ENCODE assay signal across 8 cellular contexts in the genomic region with DNA sequence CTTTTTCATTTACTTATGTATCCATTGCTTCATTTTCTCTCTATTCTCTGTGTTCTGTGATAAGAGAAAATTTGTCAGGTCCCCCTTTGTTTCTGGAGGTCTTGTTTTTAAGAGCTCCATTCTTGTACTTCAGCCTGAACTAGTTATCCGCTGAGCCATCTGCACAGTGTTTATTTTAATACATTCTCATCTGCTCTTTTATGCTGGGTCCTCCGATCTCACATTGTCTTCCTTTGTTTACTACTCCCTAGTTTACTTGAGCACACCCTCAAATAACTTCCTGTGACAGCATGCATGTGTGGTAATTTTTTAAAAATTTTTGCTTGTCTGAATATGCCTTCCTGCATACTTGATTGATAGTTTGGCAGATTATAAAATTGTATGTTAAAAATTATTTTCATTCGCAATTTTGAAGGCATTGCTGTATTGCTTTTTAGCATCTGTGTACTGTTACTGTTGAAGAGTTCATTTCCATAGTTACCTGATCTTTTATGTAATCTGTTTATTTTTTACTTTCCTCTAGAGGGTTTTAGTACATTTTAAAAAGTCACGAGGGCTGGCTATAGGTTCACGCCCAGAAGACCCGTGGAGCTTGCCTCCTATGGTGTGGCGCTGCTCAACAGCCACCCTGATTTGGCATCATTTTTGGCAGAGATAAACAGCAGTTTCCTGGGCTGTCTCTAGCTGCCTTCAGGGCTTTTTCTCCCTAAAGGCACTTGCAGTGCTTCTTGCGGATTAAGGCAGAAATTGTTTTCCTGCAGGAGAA. TPM values are rescaled to one million over a fixed set of nuclear protein-coding genes. Genes with fewer than 3 reads are reported as not detected.
DNase-seq lines count a peak whose midpoint lies in the region; ATAC-seq and TF ChIP-seq lines count a peak whose summit lies in the region.

No MANE protein-coding gene starts in this region.

- no peaks in the 10 kb centered on the region for H3K27me3 Mint-ChIP-seq in CD14-positive monocyte (ENCODE audit: low read depth in 3 of 3)
- no peaks in the 10 kb centered on the region for H3K27me3 Mint-ChIP-seq in activated B cell treated with CpG ODN at 0.5 μM for 24 hours

- H3K36me3 Mint-ChIP-seq in CD14-positive monocyte (peaks cover 1 to 15% of the 10 kb centered on the region in 2 donors), activated B cell treated with CpG ODN at 0.5 μM for 24 hours (ENCODE audit: low read depth) (peaks cover 6% of the 10 kb centered on the region)

- H3K4me3 Mint-ChIP-seq in CD14-positive monocyte, result no peak overlapping the region
- peak overlapping the region; percentile 11 for H3K4me3 Mint-ChIP-seq in activated B cell treated with CpG ODN at 0.5 μM for 24 hours

- TF ChIP-seq POLR2A in lower leg skin (IDR thresholded peaks at IDR 0.05), result no peak

- H3K27ac Mint-ChIP-seq in CD14-positive monocyte (peak overlapping the region in 6 of 7 donors; percentile 13 to 76 (median 38)), activated B cell treated with CpG ODN at 0.5 μM for 24 hours (peak overlapping the region; percentile 50)

- intact Hi-C loops in CD14-positive monocyte (cut with micrococcal nuclease) (no loop called here), activated B cell treated with CpG ODN at 0.5 μM for 24 hours (cut with micrococcal nuclease) (loop anchor here (2.0 kb wide), 1 partner anchor 15 kb away; no protein-coding TSS in a partner anchor), lower leg skin (cut with DNase I; ENCODE audit: low total_unique reads) (no loop called here)

- TF ChIP-seq CTCF in CD14-positive monocyte (IDR thresholded peaks at IDR 0.05) (no peak), activated B cell treated with CpG ODN at 0.5 μM for 24 hours (IDR thresholded peaks at IDR 0.05) (no peak), lower leg skin (IDR thresholded peaks at IDR 0.05) (no peak)

- ATAC-seq in activated B cell treated with CpG ODN at 0.5 μM for 24 hours (ENCODE audit: low read depth), result no peak
- peak; percentile 52 for ATAC-seq in stimulated activated naive CD8-positive, alpha-beta T cell treated with anti-CD3 and anti-CD28 coated beads, Interleukin-15, Interleukin-2, amounts not matched to agents 100 U/mL and 50 U/mL, for 24 hours
- ATAC-seq in HG03442 (IDR thresholded peaks at IDR 0.05; ENCODE audit: unreplicated experiment), result no peak

- DNase-seq in CD14-positive monocyte (ENCODE audit: low spot score) (no peak), NCI-H1092 (lab: John Stamatoyannopoulos, UW) (peak; percentile 40), activated B cell treated with CpG ODN at 0.5 μM for 24 hours (no peak), iPS DF 19.7 (ENCODE audit: low read depth, low spot score) (peak; percentile 3), lower leg skin (ENCODE audit: low spot score in 2 of 2) (no peak), HPDE6-E6E7 (ENCODE audit: extremely low spot score) (no peak)
- DNase-seq in stimulated activated naive CD8-positive, alpha-beta T cell treated with anti-CD3 and anti-CD28 coated beads, Interleukin-15, Interleukin-2, amounts not matched to agents 100 U/mL and 50 U/mL, for 24 hours, result no peak

- H3K4me1 Mint-ChIP-seq in CD14-positive monocyte (peaks cover 34% of the 10 kb centered on the region), activated B cell treated with CpG ODN at 0.5 μM for 24 hours (peaks cover 48% of the 10 kb centered on the region)

- WGBS in lower leg skin, 2 donors, result 12 to 17% methylated on average over 8 of the region's 8 CpGs

- POLR2A ChIA-PET in activated B cell treated with CpG ODN at 0.5 μM for 24 hours (lab: Charles Lee), result no interaction called here

- H3K9me3 Mint-ChIP-seq in CD14-positive monocyte (peaks cover 0 to 7% (median 2%) of the 10 kb centered on the region in 7 donors), activated B cell treated with CpG ODN at 0.5 μM for 24 hours (no peaks in the 10 kb centered on the region)

- H3K4me3 ChIP-seq in lower leg skin (ENCODE audit: low read depth, poor library complexity, severe bottlenecking), result no peak overlapping the region

- CTCF ChIA-PET in activated B cell treated with CpG ODN at 0.5 μM for 24 hours (lab: Charles Lee), result interaction anchor here (1.2 to 1.5 kb wide), 2 partner anchors 32 to 77 kb away, joined by 3 read pairs; no protein-coding TSS in a partner anchor

RNA-seq across cellular contexts. Expression of a gene that starts 31.9 kb away (rescaled TPM):
- 1 to 10 TPM; 1.3 to 2.2 TPM for polyA plus RNA-seq in CD14-positive monocyte
- total RNA-seq in activated B cell treated with CpG ODN at 0.5 μM for 24 hours, result 24.5 and 25.9 TPM in 2 replicates
- total RNA-seq in lower leg skin, result 10 to 100 TPM; 17.3 to 34.8 (median 25.7) TPM

Comparison
In these comparisons a context has a peak if more than half of its experiments do, and no peak if none do; other contexts are left out.
1. DNase-seq: peak in NCI-H1092 (single experiment) and iPS DF 19.7 (single experiment); none in CD14-positive monocyte (single experiment), activated B cell treated with CpG ODN at 0.5 μM for 24 hours (single experiment), stimulated activated naive CD8-positive, alpha-beta T cell treated with anti-CD3 and anti-CD28 coated beads, Interleukin-15, Interleukin-2, amounts not matched to agents 100 U/mL and 50 U/mL, for 24 hours (single experiment), lower leg skin (0 of 2) and HPDE6-E6E7 (single experiment).